ENCODE assay signal across 8 cellular contexts in the genomic region with DNA sequence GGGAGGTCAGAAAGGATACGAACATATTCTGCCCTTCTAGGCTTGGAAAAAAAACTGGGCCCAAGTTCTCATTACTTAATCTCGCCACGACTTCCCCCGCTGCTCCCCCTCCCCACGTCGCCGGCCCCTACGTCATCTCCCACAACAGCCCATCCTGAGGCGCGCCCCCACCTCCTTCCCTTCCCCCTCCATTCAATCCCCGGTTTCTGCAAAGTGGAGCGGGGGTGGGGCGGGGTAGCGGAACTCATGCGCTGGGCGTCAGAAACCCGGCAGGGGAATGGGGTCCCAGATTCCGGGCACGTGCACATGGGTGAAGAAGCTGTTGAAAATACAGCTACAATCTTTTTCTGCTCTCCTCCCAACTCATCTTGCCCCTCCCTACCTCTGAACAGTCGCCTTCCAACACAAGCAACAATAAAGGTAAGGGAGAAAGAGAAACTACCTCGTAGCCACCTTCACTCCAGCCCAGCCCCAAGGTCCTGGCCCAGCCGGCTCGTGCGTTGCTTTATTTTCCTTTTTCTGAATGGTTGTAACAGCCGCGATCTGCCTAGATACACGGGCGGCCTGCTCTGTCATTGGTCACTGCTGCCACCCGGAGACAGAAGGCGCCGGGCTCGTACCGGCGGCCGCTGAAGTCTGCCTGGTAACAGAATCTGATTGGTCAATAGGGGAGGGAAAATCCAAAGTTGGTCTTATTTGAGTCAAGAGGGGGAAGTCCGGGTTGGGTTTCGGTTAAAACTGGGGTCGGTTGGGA. TPM values are rescaled to one million over a fixed set of nuclear protein-coding genes. Genes with fewer than 3 reads are reported as not detected.
A peak's percentile ranks its signal among the peaks of the same experiment; 100 is the strongest.
DNase-seq lines count a peak whose midpoint lies in the region; ATAC-seq and TF ChIP-seq lines count a peak whose summit lies in the region.

A gene (minus strand): TSS at position 484 of the 754 bp plus-strand sequence. CDS start 932 bp downstream, outside the sequence.

- CTCF ChIA-PET in GM10248 (lab: Yijun Ruan, JAX), result interaction anchor here (1.0 kb wide), 1 partner anchor 46 kb away, joined by 3 read pairs; no protein-coding TSS in a partner anchor

- peak within 1 kb of the TSS; percentile 81 to 90 for H3K27ac ChIP-seq in testis

- peak within 1 kb of the TSS; percentile 58 to 73 for H3K4me3 ChIP-seq in testis

- H3K27ac Mint-ChIP-seq in activated naive CD8-positive, alpha-beta T cell, result peak within 1 kb of the TSS; percentile 99

- H3K27me3 ChIP-seq in testis, result no peaks in the 10 kb centered on the region

- intact Hi-C loops in testis (cut with DNase I; ENCODE audit: low total_unique reads), result loop anchor here (5.0 kb wide), 1 partner anchor 155 kb away; a partner anchor contains a TSS

- H3K4me1 ChIP-seq in testis, result peaks cover 15% of the 10 kb centered on the region

- POLR2A ChIA-PET in GM10248 (lab: Yijun Ruan, JAX), result no interaction called here

- H3K36me3 Mint-ChIP-seq in activated naive CD8-positive, alpha-beta T cell, result peaks cover 2% of the 10 kb centered on the region

- no peaks in the 10 kb centered on the region for H3K27me3 Mint-ChIP-seq in activated naive CD8-positive, alpha-beta T cell

- no peaks in the 10 kb centered on the region for H3K9me3 Mint-ChIP-seq in activated naive CD8-positive, alpha-beta T cell (ENCODE audit: low read depth)

- 1% methylated on average over 38 of the region's 38 CpGs for WGBS in testis, 2 donors

- peak within 1 kb of the TSS; percentile 94 for H3K4me3 Mint-ChIP-seq in activated naive CD8-positive, alpha-beta T cell

- TF ChIP-seq POLR2A in testis (IDR thresholded peaks at IDR 0.05), result no peak

- DNase-seq in GM10248 (ENCODE audit: extremely low spot score), result peak; percentile 94
- peak; percentile 96 for DNase-seq in NCI-H1105 (lab: John Stamatoyannopoulos, UW)
- DNase-seq in SKM-1 treated with dmso at 0.1 percent for 144 hours (lab: John Stamatoyannopoulos, UW; ENCODE audit: unreplicated experiment), result peak; percentile 100
- peak; percentile 99 for DNase-seq in glomerular visceral epithelial cell (ENCODE audit: extremely low spot score)
- peak; percentile 81 for DNase-seq in omental fat pad (ENCODE audit: low spot score)
- DNase-seq in testis, result peak; percentile 98

- ATAC-seq in HG02623 (IDR thresholded peaks at IDR 0.05; ENCODE audit: unreplicated experiment) (peak; percentile 91), omental fat pad (ENCODE audit: low FRiP score) (peak; percentile 97)

- no peaks in the 10 kb centered on the region for H3K9me3 ChIP-seq in testis

- TF ChIP-seq CTCF in GM10248 (IDR thresholded peaks at IDR 0.05; ENCODE audit: control extremely low read depth, extremely low read depth, low read depth, missing control alignments) (no peak), omental fat pad (IDR thresholded peaks at IDR 0.05) (no peak), testis (IDR thresholded peaks at IDR 0.05) (no peak)

- no peaks in the 10 kb centered on the region for H3K36me3 ChIP-seq in testis (ENCODE audit: low read depth, missing control alignments)

- H3K4me1 Mint-ChIP-seq in activated naive CD8-positive, alpha-beta T cell (ENCODE audit: low read depth), result peaks cover 45% of the 10 kb centered on the region

RNA-seq across cellular contexts. Expression of the gene that starts here (rescaled TPM):
- total RNA-seq in omental fat pad (10 to 100 TPM; 20.1 to 50.6 (median 24.4) TPM), testis (10 to 100 TPM; 18.8 to 19.8 TPM)
- 43.6 TPM for polyA plus RNA-seq in testis (ENCODE audit: insufficient read depth, low read depth, low replicate concordance)

Comparison
In these comparisons a context has a peak if more than half of its experiments do, and no peak if none do; other contexts are left out.
1. Peak in every context shown above with its lines: DNase-seq, ATAC-seq, H3K4me3 ChIP-seq and H3K27ac ChIP-seq.